ENCODE assay signal across 9 cellular contexts in the genomic region with DNA sequence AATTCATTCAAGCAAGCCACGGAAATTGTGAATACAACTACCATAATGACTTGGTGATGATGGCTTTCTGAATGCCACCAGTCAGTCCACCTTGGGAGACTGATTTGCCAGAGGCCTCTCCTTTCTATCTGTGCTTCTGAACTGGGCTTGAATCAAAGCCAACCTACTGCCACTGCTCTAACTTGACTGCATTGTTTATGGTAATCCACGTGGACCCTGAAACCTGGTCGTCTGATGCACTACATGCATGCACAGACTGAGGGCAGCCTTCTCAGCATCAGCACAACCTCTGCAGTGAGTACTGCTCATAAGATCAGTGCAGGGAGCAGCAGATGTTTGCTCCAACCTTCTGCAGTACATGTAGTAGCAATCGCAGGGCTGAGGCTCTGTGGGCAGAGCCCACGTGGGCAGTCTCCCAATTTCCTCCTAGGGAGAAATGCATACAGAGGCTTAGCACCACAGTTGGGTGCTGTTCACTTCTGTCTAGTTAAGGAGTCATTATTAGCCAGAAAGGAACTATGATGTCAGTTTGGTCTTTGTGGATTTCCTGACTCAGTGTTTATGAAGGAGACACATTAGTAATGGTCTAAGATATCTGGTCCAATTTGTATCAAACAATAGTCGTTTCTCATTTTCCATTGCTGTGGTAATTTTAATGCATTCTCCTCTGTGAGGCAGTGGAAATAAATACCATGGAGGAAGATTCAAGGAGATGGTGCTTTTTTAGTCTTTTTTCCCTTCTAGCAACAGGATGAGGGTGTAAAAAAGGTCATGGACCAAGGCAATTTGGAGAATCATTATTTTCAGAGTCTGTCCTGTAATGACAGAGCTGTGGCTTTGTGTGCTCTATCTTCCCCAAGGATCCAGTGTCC.
DNase-seq lines count a peak whose midpoint lies in the region; ATAC-seq, FAIRE-seq and TF ChIP-seq lines count a peak whose summit lies in the region.
"Had no signal": no experiment of that assay in that cellular context is flagged by ENCODE, and none has a peak within 500 bp of the region (broad histone marks: within the 10 kb centered on the region; RNA-seq: fewer than 3 reads in every experiment).

No MANE protein-coding gene starts in this region.

- peak; percentile 72 for ATAC-seq in HG02798 (IDR thresholded peaks at IDR 0.05; ENCODE audit: poor library complexity, unreplicated experiment)

- H3K4me1 ChIP-seq in cardiac muscle cell (ENCODE audit: low read depth) (peaks cover 17% of the 10 kb centered on the region), SJCRH30 (peaks cover 4% of the 10 kb centered on the region; the same call in 1 of the 2 replicates)

- peak; percentile 40 for TF ChIP-seq CTCF in cardiac muscle cell (IDR thresholded peaks at IDR 0.05; ENCODE audit: low read depth, low read length)
- TF ChIP-seq CTCF in cardiac fibroblast (IDR thresholded peaks at IDR 0.05; ENCODE audit: low read depth, low read length) = peak; percentile 24
- TF ChIP-seq CTCF in retinal pigment epithelial cell (conservative IDR thresholded peaks at IDR 0.05; ENCODE audit: low read depth, low read length) = peak; percentile 25

- H3K4me3 ChIP-seq in cardiac muscle cell (no peak overlapping the region), SJCRH30 (no peak overlapping the region), cardiac fibroblast (replicated peaks in 1 of 2; ENCODE audit: low read depth in 2 of 2, low read length in 2 of 2) (no peak overlapping the region), retinal pigment epithelial cell (ENCODE audit: low read length) (no peak overlapping the region)
- H3K4me3 ChIP-seq: skin epidermis had no signal

- DNase-seq in cardiac muscle cell (ENCODE audit: low read depth in 1 of 2, low spot score in 1 of 2) (peak; percentile 33 to 76), cardiac septum (ENCODE audit: low spot score) (no peak), SJCRH30 (peak; percentile 17 to 42), cardiac fibroblast (ENCODE audit: low read depth in 2 of 2) (peak; percentile 67 to 88), retinal pigment epithelial cell (ENCODE audit: low read depth) (peak; percentile 3), urothelium cell line (ENCODE audit: low spot score) (no peak), DMS53 treated with DMSO at 0.1 percent for 48 hours (lab: John Stamatoyannopoulos, UW; ENCODE audit: unreplicated experiment) (no peak)

- intact Hi-C loops in cardiac septum (cut with DNase I) = no loop called here

- FAIRE-seq in urothelium cell line (lab: Jason Lieb, UNC) = no peak

- no peaks in the 10 kb centered on the region for H3K36me3 ChIP-seq in cardiac muscle cell
- H3K36me3 ChIP-seq in SJCRH30 = no peaks in the 10 kb centered on the region

- H3K9me3 ChIP-seq in cardiac muscle cell (ENCODE audit: low read depth) (no peaks in the 10 kb centered on the region), SJCRH30 (replicated peaks) (no peaks in the 10 kb centered on the region)

- H3K27ac ChIP-seq in cardiac muscle cell (peak overlapping the region; percentile 57), SJCRH30 (peak overlapping the region; percentile 16; the same call in 1 of the 2 replicates)

- no peaks in the 10 kb centered on the region for H3K27me3 ChIP-seq in cardiac muscle cell
- no peaks in the 10 kb centered on the region for H3K27me3 ChIP-seq in SJCRH30

Comparison
In these comparisons a context has a peak if more than half of its experiments do, and no peak if none do; other contexts are left out.
1. DNase-seq: peak in cardiac muscle cell (2 of 2), SJCRH30 (2 of 2), cardiac fibroblast (2 of 2) and retinal pigment epithelial cell (single experiment); none in cardiac septum (single experiment), urothelium cell line (single experiment) and DMS53 treated with DMSO at 0.1 percent for 48 hours (single experiment).
2. Peak in every context shown above with its lines, with median percentiles within 50 percentile points of each other: CTCF ChIP-seq.